In the genomic region with DNA sequence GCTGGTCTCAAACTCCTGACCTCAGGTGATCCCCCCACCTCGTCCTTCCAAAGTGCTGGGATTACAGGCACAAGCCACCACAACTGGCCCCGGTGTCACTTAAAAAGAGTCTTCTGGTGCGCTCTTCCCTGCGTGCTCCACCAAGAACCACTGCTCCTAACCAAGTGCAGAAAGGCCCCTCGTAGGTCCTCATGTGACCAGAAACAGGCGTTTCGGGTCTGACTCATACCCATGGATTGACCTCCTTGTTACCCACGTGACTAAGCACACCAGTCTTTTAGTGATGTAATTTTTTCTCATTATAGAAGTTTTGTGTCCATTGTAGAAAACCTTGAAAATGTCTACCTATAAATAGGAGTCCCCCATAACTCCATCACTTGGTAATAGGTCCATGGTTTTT, we compare ENCODE assay signal across 1 cellular context.
TF ChIP-seq lines count a peak whose summit lies in the region.

No MANE protein-coding gene starts in this region.

TF ChIP-seq in K562, 482 proteins besides CTCF, POLR2A, EP300 and RAD21 (continued from another document):
- TF ChIP-seq TOE1 (IDR thresholded peaks at IDR 0.05; ENCODE audit: borderline replicate concordance) = peak; percentile 91; the same call in 1 of the 2 replicates
- TF ChIP-seq TOE1 (CRISPR knock-in tag; IDR thresholded peaks at IDR 0.05; ENCODE audit: borderline replicate concordance, low read depth) = no peak
- TF ChIP-seq FOXK2 (conservative IDR thresholded peaks at IDR 0.05 in 1 of 2, IDR thresholded peaks at IDR 0.05 in 1 of 2; ENCODE audit: low read depth in 2 of 2) = no peak
- TF ChIP-seq, protein P1, sequence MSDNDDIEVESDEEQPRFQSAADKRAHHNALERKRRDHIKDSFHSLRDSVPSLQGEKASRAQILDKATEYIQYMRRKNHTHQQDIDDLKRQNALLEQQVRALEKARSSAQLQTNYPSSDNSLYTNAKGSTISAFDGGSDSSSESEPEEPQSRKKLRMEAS (CRISPR knock-in tag; IDR thresholded peaks at IDR 0.05) = peak; percentile 52
- TF ChIP-seq ZNF277 (CRISPR knock-in tag; IDR thresholded peaks at IDR 0.05; ENCODE audit: borderline replicate concordance) = no peak
- peak; percentile 88 for TF ChIP-seq ZNF175 (CRISPR knock-in tag; IDR thresholded peaks at IDR 0.05; ENCODE audit: low read depth)
- TF ChIP-seq MITF (IDR thresholded peaks at IDR 0.05) = peak; percentile 62; the same call in 1 of the 2 replicates
- peak; percentile 83 for TF ChIP-seq TFE3 (CRISPR knock-in tag; IDR thresholded peaks at IDR 0.05)
- peak; percentile 90 for TF ChIP-seq JUND (IDR thresholded peaks at IDR 0.05; ENCODE audit: borderline replicate concordance, low read depth, low read length)
- peak; percentile 85 for TF ChIP-seq JUND (tag; IDR thresholded peaks at IDR 0.05; ENCODE audit: borderline replicate concordance, low read depth, low read length)
- no peak for TF ChIP-seq REST (CRISPR knock-in tag; IDR thresholded peaks at IDR 0.05; ENCODE audit: low read depth)
- TF ChIP-seq CEBPG (CRISPR knock-in tag; IDR thresholded peaks at IDR 0.05) = no peak
- TF ChIP-seq CEBPG (tag; conservative IDR thresholded peaks at IDR 0.05 in 1 of 2, IDR thresholded peaks at IDR 0.05 in 1 of 2) = peak in 1 of 2 experiments; percentile 61; a peak in 1 of 4 replicates
- TF ChIP-seq SREBF1 (IDR thresholded peaks at IDR 0.05; ENCODE audit: borderline replicate concordance, low read depth, low read length) = no peak
- TF ChIP-seq JUNB (CRISPR knock-in tag; conservative IDR thresholded peaks at IDR 0.05) = peak; percentile 26; the same call in 1 of the 2 replicates
- TF ChIP-seq ZNF584 (CRISPR knock-in tag; IDR thresholded peaks at IDR 0.05; ENCODE audit: low read depth) = peak; percentile 85; the same call in 1 of the 2 replicates
- TF ChIP-seq DMBX1 (CRISPR knock-in tag; IDR thresholded peaks at IDR 0.05; ENCODE audit: borderline replicate concordance) = peak; percentile 40; the same call in 1 of the 2 replicates
- peak in 1 of 2 experiments; percentile 76; a peak in 2 of 4 replicates for TF ChIP-seq ZNF318 (IDR thresholded peaks at IDR 0.05; ENCODE audit: borderline replicate concordance in 1 of 2, low read depth in 1 of 2)
- peak; percentile 95 for TF ChIP-seq FOSL1 (tag; conservative IDR thresholded peaks at IDR 0.05)
- TF ChIP-seq OTX1 (CRISPR knock-in tag; IDR thresholded peaks at IDR 0.05) = peak; percentile 14; the same call in 1 of the 2 replicates
- TF ChIP-seq E2F6 (IDR thresholded peaks at IDR 0.05; ENCODE audit: borderline replicate concordance in 1 of 2, extremely low read depth in 1 of 2, insufficient read depth in 1 of 2, insufficient read length in 1 of 2, low read depth in 1 of 2, low read length in 1 of 2, poor library complexity in 1 of 2, severe bottlenecking in 1 of 2) = peak in 1 of 2 experiments; percentile 36
- TF ChIP-seq ZNF41 (CRISPR knock-in tag; conservative IDR thresholded peaks at IDR 0.05) = peak; percentile 54; the same call in 1 of the 2 replicates
